ENCODE assay signal across 25 cellular contexts in genomic region chr12:101769865-101770264, GRCh38. TPM values are rescaled to one million over a fixed set of nuclear protein-coding genes. Genes with fewer than 3 reads are reported as not detected.
DNase-seq lines count a peak whose midpoint lies in the region; FAIRE-seq and TF ChIP-seq lines count a peak whose summit lies in the region.
"Had no signal": no experiment of that assay in that cellular context is flagged by ENCODE, and none has a peak within 500 bp of the region (broad histone marks: within the 10 kb centered on the region; RNA-seq: fewer than 3 reads in every experiment).

No MANE protein-coding gene starts in this region.

- H3K4me3 ChIP-seq in LNCaP clone FGC (ENCODE audit: low read depth, low read length) (no peak overlapping the region), tibial nerve (no peak overlapping the region)
- H3K4me3 ChIP-seq: BLaER1 treated with 17β-estradiol and CSF1 and Interleukin-3, amounts not matched to agents 10 nM and 100 nM had no signal

- TF ChIP-seq EP300 in tibial nerve (IDR thresholded peaks at IDR 0.05) = no peak

- H3K4me1 ChIP-seq in tibial nerve = peaks cover 0 to 4% (median 0%) of the 10 kb centered on the region in 4 donors

- DNase-seq in COLO668 (lab: John Stamatoyannopoulos, UW; ENCODE audit: unreplicated experiment) = peak; percentile 28
- peak; percentile 54 for DNase-seq in LNCaP clone FGC (ENCODE audit: low read depth)
- peak; percentile 42 for DNase-seq in NCI-H748 (lab: John Stamatoyannopoulos, UW; ENCODE audit: unreplicated experiment)
- no peak for DNase-seq in HPDE6-E6E7 (ENCODE audit: extremely low spot score)
- DNase-seq in tibial nerve (ENCODE audit: low spot score in 2 of 2) = no peak
- DNase-seq in D721Med (ENCODE audit: insufficient read length, low spot score) = no peak
- DNase-seq: ACHN; Calu3; CD4-positive, alpha-beta memory T cell; DND-41; Karpas-422; NCI-H1694; NCI-H2171; NCI-H446; NCI-H82; PC-3; Right ventricle myocardium superior; T1000 had no signal

- no peak for TF ChIP-seq CTCF in 22Rv1 (IDR thresholded peaks at IDR 0.05)
- no peak for TF ChIP-seq CTCF in LNCaP clone FGC (IDR thresholded peaks at IDR 0.05; ENCODE audit: control insufficient read depth, extremely low read depth, insufficient read depth)
- no peak for TF ChIP-seq CTCF in tibial nerve (IDR thresholded peaks at IDR 0.05)
- TF ChIP-seq CTCF in D721Med (IDR thresholded peaks at IDR 0.05; ENCODE audit: insufficient read depth, missing control alignments) = no peak

- no peaks in the 10 kb centered on the region for H3K9me3 ChIP-seq in tibial nerve
- H3K9me3 ChIP-seq: BLaER1 treated with 17β-estradiol and CSF1 and Interleukin-3, amounts not matched to agents 10 nM and 100 nM had no signal

- H3K27me3 ChIP-seq in tibial nerve = no peaks in the 10 kb centered on the region
- H3K27me3 ChIP-seq: BLaER1 treated with 17β-estradiol and CSF1 and Interleukin-3, amounts not matched to agents 10 nM and 100 nM had no signal

- no peak for TF ChIP-seq POLR2A in tibial nerve (IDR thresholded peaks at IDR 0.05)

- no peak for FAIRE-seq in D721Med (lab: Jason Lieb, UNC)
- FAIRE-seq: GM12892, GM18507, H1 had no signal

- WGBS in tibial nerve, 2 donors = 95% methylated on average over 5 of the region's 5 CpGs

- peaks cover 0 to 53% (median 3%) of the 10 kb centered on the region in 3 donors for H3K36me3 ChIP-seq in tibial nerve

- peak overlapping the region; percentile 68 for H3K27ac ChIP-seq in 22Rv1
- no peak overlapping the region for H3K27ac ChIP-seq in tibial nerve
- H3K27ac ChIP-seq: BLaER1 treated with 17β-estradiol and CSF1 and Interleukin-3, amounts not matched to agents 10 nM and 100 nM had no signal

RNA-seq across cellular contexts. Expression of gene SYCP3, which starts 30.6 kb away (rescaled TPM):
- under 1 TPM in 1 of 4 donors, not detected in 3; 0.60 TPM for total RNA-seq in tibial nerve
- total RNA-seq: MCF 10A, PC-3, Right ventricle myocardium superior, RPMI7951 had no signal

Comparison
In these comparisons a context has a peak if more than half of its experiments do, and no peak if none do; other contexts are left out.
1. DNase-seq: peak in COLO668 (single experiment), LNCaP clone FGC (single experiment) and NCI-H748 (single experiment); none in HPDE6-E6E7 (single experiment), tibial nerve (0 of 2) and D721Med (single experiment).